ENCODE assay signal across 15 cellular contexts in genomic region chr3:123412076-123412475, GRCh38. TPM values are rescaled to one million over a fixed set of nuclear protein-coding genes. Genes with fewer than 3 reads are reported as not detected.
DNase-seq lines count a peak whose midpoint lies in the region; ATAC-seq and TF ChIP-seq lines count a peak whose summit lies in the region.
"Had no signal": no experiment of that assay in that cellular context is flagged by ENCODE, and none has a peak within 500 bp of the region (broad histone marks: within the 10 kb centered on the region; RNA-seq: fewer than 3 reads in every experiment).

No MANE protein-coding gene starts in this region.

- 75% methylated on average over 9 of the region's 9 CpGs; no CpG with 5 or more reads in 1 of the 2 donors for WGBS in transverse colon (ENCODE audit: low coverage in 1 of 2), 2 donors

- ATAC-seq in GM19397 (IDR thresholded peaks at IDR 0.05; ENCODE audit: unreplicated experiment) (no peak), GM21576 (IDR thresholded peaks at IDR 0.05; ENCODE audit: unreplicated experiment) (no peak)

- no peaks in the 10 kb centered on the region for H3K9me3 Mint-ChIP-seq in nephron progenitor cell
- H3K9me3 Mint-ChIP-seq in activated CD4-positive, alpha-beta T cell treated with anti-CD3 and anti-CD28 coated beads, Interleukin-2, amount 10 ng/mL, durations not matched to agents 7 days and 5 days, result no peaks in the 10 kb centered on the region

- TF ChIP-seq EP300 in transverse colon (IDR thresholded peaks at IDR 0.05; ENCODE audit: low read depth), result no peak

- peak overlapping the region in 1 of 4 donors; percentile 12 for H3K4me3 ChIP-seq in transverse colon

- peaks cover 94% of the 10 kb centered on the region for H3K4me1 Mint-ChIP-seq in nephron progenitor cell
- H3K4me1 Mint-ChIP-seq in activated CD4-positive, alpha-beta T cell treated with anti-CD3 and anti-CD28 coated beads, Interleukin-2, amount 10 ng/mL, durations not matched to agents 7 days and 5 days, result no peaks in the 10 kb centered on the region

- TF ChIP-seq POLR2A in transverse colon (IDR thresholded peaks at IDR 0.05), result no peak

- CTCF ChIA-PET in activated CD4-positive, alpha-beta T cell treated with anti-CD3 and anti-CD28 coated beads, Interleukin-2, amount 10 ng/mL, durations not matched to agents 7 days and 5 days (lab: Charles Lee), result interaction anchor here (1.5 kb wide), 1 partner anchor 11 kb away, joined by 3 read pairs; no protein-coding TSS in a partner anchor

- POLR2A ChIA-PET in activated CD4-positive, alpha-beta T cell treated with anti-CD3 and anti-CD28 coated beads, Interleukin-2, amount 10 ng/mL, durations not matched to agents 7 days and 5 days (lab: Charles Lee), result interaction anchor here (0.6 kb wide), 1 partner anchor 55 kb away, joined by 3 read pairs; no protein-coding TSS in a partner anchor

- no peaks in the 10 kb centered on the region for H3K36me3 ChIP-seq in transverse colon

- peak overlapping the region; percentile 95 for H3K27ac ChIP-seq in angular gyrus (ENCODE audit: low read depth, low read length)
- peak overlapping the region; percentile 77 to 89 (median 82) for H3K27ac ChIP-seq in transverse colon

- peaks cover 26 to 73% (median 47%) of the 10 kb centered on the region in 4 donors for H3K4me1 ChIP-seq in transverse colon

- H3K4me3 Mint-ChIP-seq in nephron progenitor cell, result peak overlapping the region; percentile 77
- H3K4me3 Mint-ChIP-seq in activated CD4-positive, alpha-beta T cell treated with anti-CD3 and anti-CD28 coated beads, Interleukin-2, amount 10 ng/mL, durations not matched to agents 7 days and 5 days, result no peak overlapping the region

- H3K36me3 Mint-ChIP-seq in nephron progenitor cell (ENCODE audit: low read depth), result no peaks in the 10 kb centered on the region
- H3K36me3 Mint-ChIP-seq in activated CD4-positive, alpha-beta T cell treated with anti-CD3 and anti-CD28 coated beads, Interleukin-2, amount 10 ng/mL, durations not matched to agents 7 days and 5 days (ENCODE audit: low read depth), result no peaks in the 10 kb centered on the region

- H3K27me3 Mint-ChIP-seq in nephron progenitor cell (ENCODE audit: low read depth, poor library complexity), result peaks cover 15% of the 10 kb centered on the region
- no peaks in the 10 kb centered on the region for H3K27me3 Mint-ChIP-seq in activated CD4-positive, alpha-beta T cell treated with anti-CD3 and anti-CD28 coated beads, Interleukin-2, amount 10 ng/mL, durations not matched to agents 7 days and 5 days

- TF ChIP-seq CTCF in nephron progenitor cell (IDR thresholded peaks at IDR 0.05), result no peak
- peak in 3 of 5 experiments; percentile 23 to 41 (median 39) for TF ChIP-seq CTCF in transverse colon (IDR thresholded peaks at IDR 0.05)

- no peak overlapping the region for H3K27ac Mint-ChIP-seq in nephron progenitor cell
- no peak overlapping the region for H3K27ac Mint-ChIP-seq in activated CD4-positive, alpha-beta T cell treated with anti-CD3 and anti-CD28 coated beads, Interleukin-2, amount 10 ng/mL, durations not matched to agents 7 days and 5 days

- intact Hi-C loops in transverse colon (cut with DNase I; ENCODE audit: low total_unique reads), result no loop called here

- DNase-seq in globus pallidus (ENCODE audit: low spot score), result peak; percentile 49
- no peak for DNase-seq in nephron progenitor cell
- DNase-seq in transverse colon, result no peak
- DNase-seq in activated CD4-positive, alpha-beta T cell treated with anti-CD3 and anti-CD28 coated beads, Interleukin-2, amount 10 ng/mL, durations not matched to agents 7 days and 5 days, result no peak
- no peak for DNase-seq in RKO (ENCODE audit: low spot score)
- DNase-seq: activated CD4-positive, alpha-beta T cell treated with anti-CD3 and anti-CD28 coated beads for 1 hour; activated T-cell treated with anti-CD3 and anti-CD28 coated beads, Interleukin-2, amount 50 U/mL, for 1 hour; effector CD4-positive, alpha-beta T cell; EL; NCI-H1436 treated with DMSO at 0.1 percent for 48 hours; stimulated activated CD8-positive, alpha-beta memory T cell treated with anti-CD3 and anti-CD28 coated beads, Interleukin-4, amount 100 ng/mL, for 48 hours; T-helper 1 cell had no signal

- no peaks in the 10 kb centered on the region for H3K9me3 ChIP-seq in transverse colon

- in situ Hi-C loops in transverse colon (cut with MboI; ENCODE audit: low pct_ligation_motif_present in 1 of 4, low pct_unique_long_range_greater_than_20kb in 1 of 4, low sequenced_read_pairs in 3 of 4), result no loop called here

- no peaks in the 10 kb centered on the region for H3K27me3 ChIP-seq in transverse colon

RNA-seq across cellular contexts. Expression of gene ADCY5, which starts 36.8 kb away (rescaled TPM):
- 10 to 100 TPM; 13.9 to 42.0 (median 28.6) TPM for total RNA-seq in transverse colon
- total RNA-seq in activated CD4-positive, alpha-beta T cell treated with anti-CD3 and anti-CD28 coated beads, Interleukin-2, amount 10 ng/mL, durations not matched to agents 7 days and 5 days, result not detected

Comparison
In these comparisons a context has a peak if more than half of its experiments do, and no peak if none do; other contexts are left out.
1. RNA of gene ADCY5, which starts 36.8 kb away (total RNA-seq): 13.9 to 42.0 TPM in transverse colon; not detected in activated CD4-positive, alpha-beta T cell treated with anti-CD3 and anti-CD28 coated beads, Interleukin-2, amount 10 ng/mL, durations not matched to agents 7 days and 5 days; every median in the first group is over 10 times any median in the second.